Comparison of ENCODE assay signal across 8 cellular contexts in the genomic region with DNA sequence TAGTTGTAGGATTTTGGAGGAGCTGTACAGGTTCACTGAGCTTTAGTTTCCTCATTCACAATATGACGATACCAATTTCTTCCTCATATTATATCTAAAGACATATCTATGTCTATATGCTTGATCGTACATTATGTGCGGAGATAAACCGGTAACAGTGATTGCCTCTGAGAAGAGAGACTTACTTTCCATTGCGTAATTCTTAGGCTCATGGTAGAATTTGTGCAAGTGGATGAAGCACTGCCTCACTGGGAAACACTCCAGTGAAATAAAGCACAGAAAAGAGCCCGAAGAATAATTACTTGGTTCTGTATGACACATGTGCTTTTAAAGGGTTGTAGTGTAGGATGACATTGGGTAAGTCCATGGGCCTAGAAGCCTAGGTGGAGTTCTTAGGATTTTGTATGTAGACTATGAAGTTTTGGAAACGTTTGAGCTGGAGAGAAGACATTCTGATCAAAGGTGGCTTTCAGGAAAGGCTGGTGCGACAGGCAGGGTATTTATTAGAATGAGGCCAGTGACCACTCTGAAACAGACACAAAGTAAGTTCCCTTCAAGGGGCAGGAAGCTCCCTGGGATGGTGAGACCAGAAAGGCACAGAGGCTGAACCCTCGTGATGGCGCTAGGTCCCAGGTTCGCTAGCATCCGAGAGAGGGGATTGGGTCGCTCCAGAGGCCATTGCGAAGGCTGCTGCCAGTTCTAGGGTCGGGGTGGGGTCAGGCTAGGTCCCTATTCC.
DNase-seq lines count a peak whose midpoint lies in the region; ATAC-seq and TF ChIP-seq lines count a peak whose summit lies in the region.

No MANE protein-coding gene starts in this region.

- no peak for DNase-seq in activated naive CD8-positive, alpha-beta T cell treated with anti-CD3 and anti-CD28 coated beads, Interleukin-2, amount 50 U/mL, for 24 hours
- DNase-seq in inferior parietal cortex (ENCODE audit: extremely low spot score), result peak; percentile 12
- no peak for DNase-seq in NCI-H1436 treated with DMSO at 0.1 percent for 48 hours (lab: John Stamatoyannopoulos, UW)
- no peak for DNase-seq in GDM1 (lab: John Stamatoyannopoulos, UW)

- no peak for TF ChIP-seq CTCF in C4-2B (conservative IDR thresholded peaks at IDR 0.05)

- H3K27ac ChIP-seq in C4-2B, result peak overlapping the region; percentile 91

- H3K9me3 Mint-ChIP-seq in activated naive CD8-positive, alpha-beta T cell treated with anti-CD3 and anti-CD28 coated beads, Interleukin-2, amount 50 U/mL, for 24 hours, result no peaks in the 10 kb centered on the region
- H3K9me3 Mint-ChIP-seq in stimulated activated naive CD8-positive, alpha-beta T cell treated with anti-CD3 and anti-CD28 coated beads, Interleukin-15, Interleukin-2, amounts not matched to agents 100 ng/mL and 50 ng/mL, for 24 hours, result no peaks in the 10 kb centered on the region

- H3K27ac Mint-ChIP-seq in activated naive CD8-positive, alpha-beta T cell treated with anti-CD3 and anti-CD28 coated beads, Interleukin-2, amount 50 U/mL, for 24 hours, result peak overlapping the region; percentile 88
- peak overlapping the region; percentile 83 for H3K27ac Mint-ChIP-seq in stimulated activated naive CD8-positive, alpha-beta T cell treated with anti-CD3 and anti-CD28 coated beads, Interleukin-15, Interleukin-2, amounts not matched to agents 100 ng/mL and 50 ng/mL, for 24 hours

- ATAC-seq in GM19351 (IDR thresholded peaks at IDR 0.05; ENCODE audit: unreplicated experiment) (peak; percentile 41), HG03354 (IDR thresholded peaks at IDR 0.05; ENCODE audit: poor library complexity, severe bottlenecking, unreplicated experiment) (peak; percentile 44)
- ATAC-seq in activated naive CD8-positive, alpha-beta T cell treated with anti-CD3 and anti-CD28 coated beads, Interleukin-2, amount 50 U/mL, for 24 hours, result peak; percentile 26

- H3K4me3 Mint-ChIP-seq in activated naive CD8-positive, alpha-beta T cell treated with anti-CD3 and anti-CD28 coated beads, Interleukin-2, amount 50 U/mL, for 24 hours, result peak overlapping the region; percentile 92
- H3K4me3 Mint-ChIP-seq in stimulated activated naive CD8-positive, alpha-beta T cell treated with anti-CD3 and anti-CD28 coated beads, Interleukin-15, Interleukin-2, amounts not matched to agents 100 ng/mL and 50 ng/mL, for 24 hours, result peak overlapping the region; percentile 99

- H3K27me3 Mint-ChIP-seq in activated naive CD8-positive, alpha-beta T cell treated with anti-CD3 and anti-CD28 coated beads, Interleukin-2, amount 50 U/mL, for 24 hours, result no peaks in the 10 kb centered on the region
- no peaks in the 10 kb centered on the region for H3K27me3 Mint-ChIP-seq in stimulated activated naive CD8-positive, alpha-beta T cell treated with anti-CD3 and anti-CD28 coated beads, Interleukin-15, Interleukin-2, amounts not matched to agents 100 ng/mL and 50 ng/mL, for 24 hours

- peaks cover 2% of the 10 kb centered on the region for H3K36me3 Mint-ChIP-seq in activated naive CD8-positive, alpha-beta T cell treated with anti-CD3 and anti-CD28 coated beads, Interleukin-2, amount 50 U/mL, for 24 hours (ENCODE audit: low read depth)
- peaks cover 6% of the 10 kb centered on the region for H3K36me3 Mint-ChIP-seq in stimulated activated naive CD8-positive, alpha-beta T cell treated with anti-CD3 and anti-CD28 coated beads, Interleukin-15, Interleukin-2, amounts not matched to agents 100 ng/mL and 50 ng/mL, for 24 hours (ENCODE audit: low read depth)

- H3K4me1 Mint-ChIP-seq in activated naive CD8-positive, alpha-beta T cell treated with anti-CD3 and anti-CD28 coated beads, Interleukin-2, amount 50 U/mL, for 24 hours, result peaks cover 23% of the 10 kb centered on the region
- H3K4me1 Mint-ChIP-seq in stimulated activated naive CD8-positive, alpha-beta T cell treated with anti-CD3 and anti-CD28 coated beads, Interleukin-15, Interleukin-2, amounts not matched to agents 100 ng/mL and 50 ng/mL, for 24 hours (ENCODE audit: low read depth), result peaks cover 25% of the 10 kb centered on the region
